27 cellular contexts compared by ENCODE assay signal in genomic region chr2:225367482-225367881, GRCh38. TPM values are rescaled to one million over a fixed set of nuclear protein-coding genes. Genes with fewer than 3 reads are reported as not detected.
"Had no signal": no experiment of that assay in that cellular context is flagged by ENCODE, and none has a peak within 500 bp of the region (broad histone marks: within the 10 kb centered on the region; RNA-seq: fewer than 3 reads in every experiment).

No MANE protein-coding gene starts in this region.

- H3K4me3 Mint-ChIP-seq: activated CD4-positive, alpha-beta T cell treated with anti-CD3 and anti-CD28 coated beads, Interleukin-2, amount 10 ng/mL, durations not matched to agents 7 days and 5 days; activated CD8-positive, alpha-beta T cell treated with anti-CD3 and anti-CD28 coated beads, Interleukin-2, amount 10 ng/mL, durations not matched to agents 7 days and 5 days; activated naive CD4-positive, alpha-beta T cell treated with anti-CD3 and anti-CD28 coated beads for 36 hours; activated T-cell treated with anti-CD3 and anti-CD28 coated beads, Interleukin-2, amount 50 U/mL, for 4 hours; naive B cell; neural progenitor cell; stimulated activated effector memory CD8-positive, alpha-beta T cell treated with anti-CD3 and anti-CD28 coated beads, Interleukin-12 subunit alpha, Interleukin-12 subunit beta, amount 100 ng/mL, for 72 hours had no signal

- DNase-seq: activated CD4-positive, alpha-beta T cell treated with anti-CD3 and anti-CD28 coated beads, Interleukin-2, amount 10 ng/mL, durations not matched to agents 7 days and 5 days; activated CD8-positive, alpha-beta memory T cell treated with anti-CD3 and anti-CD28 coated beads, Interleukin-2, amount 50 U/mL, for 4 hours; activated CD8-positive, alpha-beta T cell treated with anti-CD3 and anti-CD28 coated beads, Interleukin-2, amount 10 ng/mL, durations not matched to agents 7 days and 5 days; activated naive CD4-positive, alpha-beta T cell treated with anti-CD3 and anti-CD28 coated beads for 36 hours; activated T-cell treated with anti-CD3 and anti-CD28 coated beads, Interleukin-2, amount 50 U/mL, for 4 hours; effector CD4-positive, alpha-beta T cell; heart left ventricle; kidney; mucosa of descending colon; naive B cell; ovary; right lobe of liver; small intestine; stimulated activated CD4-positive, alpha-beta T cell treated with anti-CD3 and anti-CD28 coated beads, Interleukin-4, amount 100 ng/mL, for 1 hour; T1000; upper lobe of left lung had no signal

- H3K36me3 ChIP-seq: breast epithelium, esophagus muscularis mucosa, gastroesophageal sphincter, heart left ventricle, neural progenitor cell, ovary, right lobe of liver, thoracic aorta, upper lobe of left lung had no signal

- H3K36me3 Mint-ChIP-seq: naive B cell; neural progenitor cell; stimulated activated effector memory CD8-positive, alpha-beta T cell treated with anti-CD3 and anti-CD28 coated beads, Interleukin-12 subunit alpha, Interleukin-12 subunit beta, amount 100 ng/mL, for 72 hours had no signal

- H3K9me3 Mint-ChIP-seq: activated CD4-positive, alpha-beta T cell treated with anti-CD3 and anti-CD28 coated beads, Interleukin-2, amount 10 ng/mL, durations not matched to agents 7 days and 5 days; activated naive CD4-positive, alpha-beta T cell treated with anti-CD3 and anti-CD28 coated beads for 36 hours; activated T-cell treated with anti-CD3 and anti-CD28 coated beads, Interleukin-2, amount 50 U/mL, for 4 hours; neural progenitor cell; stimulated activated effector memory CD8-positive, alpha-beta T cell treated with anti-CD3 and anti-CD28 coated beads, Interleukin-12 subunit alpha, Interleukin-12 subunit beta, amount 100 ng/mL, for 72 hours had no signal

- H3K4me3 ChIP-seq: breast epithelium, esophagus muscularis mucosa, gastroesophageal sphincter, heart left ventricle, lung, mucosa of descending colon, neural progenitor cell, ovary, right lobe of liver, thoracic aorta, upper lobe of left lung had no signal

- ATAC-seq: activated CD4-positive, CD25-positive, alpha-beta regulatory T cell treated with anti-CD3 and anti-CD28 coated beads, Interleukin-2, amount 50 U/mL, for 24 hours; activated CD8-positive, alpha-beta T cell treated with anti-CD3 and anti-CD28 coated beads, Interleukin-2, amount 10 ng/mL, durations not matched to agents 7 days and 5 days; activated T-cell treated with anti-CD3 and anti-CD28 coated beads, Interleukin-2, amount 50 U/mL, for 4 hours; gastroesophageal sphincter; heart left ventricle; left lobe of liver; mucosa of descending colon; right lobe of liver; stimulated activated effector memory CD8-positive, alpha-beta T cell treated with anti-CD3 and anti-CD28 coated beads, Interleukin-12 subunit alpha, Interleukin-12 subunit beta, amount 100 ng/mL, for 72 hours had no signal

- H3K27ac Mint-ChIP-seq: activated CD4-positive, alpha-beta T cell treated with anti-CD3 and anti-CD28 coated beads, Interleukin-2, amount 10 ng/mL, durations not matched to agents 7 days and 5 days; activated CD8-positive, alpha-beta T cell treated with anti-CD3 and anti-CD28 coated beads, Interleukin-2, amount 10 ng/mL, durations not matched to agents 7 days and 5 days; activated naive CD4-positive, alpha-beta T cell treated with anti-CD3 and anti-CD28 coated beads for 36 hours; naive B cell; neural progenitor cell; stimulated activated effector memory CD8-positive, alpha-beta T cell treated with anti-CD3 and anti-CD28 coated beads, Interleukin-12 subunit alpha, Interleukin-12 subunit beta, amount 100 ng/mL, for 72 hours had no signal

- H3K27me3 ChIP-seq: breast epithelium, esophagus muscularis mucosa, gastroesophageal sphincter, neural progenitor cell, ovary, right lobe of liver, upper lobe of left lung had no signal

- H3K27ac ChIP-seq: breast epithelium, esophagus muscularis mucosa, gastroesophageal sphincter, heart left ventricle, neural progenitor cell, ovary, right lobe of liver, thoracic aorta, upper lobe of left lung had no signal

- H3K4me1 Mint-ChIP-seq: activated CD4-positive, alpha-beta T cell treated with anti-CD3 and anti-CD28 coated beads, Interleukin-2, amount 10 ng/mL, durations not matched to agents 7 days and 5 days; naive B cell; stimulated activated effector memory CD8-positive, alpha-beta T cell treated with anti-CD3 and anti-CD28 coated beads, Interleukin-12 subunit alpha, Interleukin-12 subunit beta, amount 100 ng/mL, for 72 hours had no signal

RNA-seq across cellular contexts. Expression of gene NYAP2, which starts 32.0 kb away (rescaled TPM):
- total RNA-seq: activated CD4-positive, alpha-beta T cell treated with anti-CD3 and anti-CD28 coated beads, Interleukin-2, amount 10 ng/mL, durations not matched to agents 7 days and 5 days; activated CD8-positive, alpha-beta T cell treated with anti-CD3 and anti-CD28 coated beads, Interleukin-2, amount 10 ng/mL, durations not matched to agents 7 days and 5 days; activated naive CD4-positive, alpha-beta T cell treated with anti-CD3 and anti-CD28 coated beads for 36 hours; endothelial cell of umbilical vein; heart left ventricle; left lobe of liver; right lobe of liver; T-helper 1 cell treated with Interleukin-12 subunit alpha and Interleukin-12 subunit beta and Interleukin-4 antibody, amounts not matched to agents 30 ng/mL and 1 ng/mL, for 36 hours had no signal
